In genomic region chr5:6825678-6826244, GRCh38 we compare ENCODE assay signal across 19 cellular contexts.
"Had no signal": no experiment of that assay in that cellular context is flagged by ENCODE, and none has a peak within 500 bp of the region (broad histone marks: within the 10 kb centered on the region; RNA-seq: fewer than 3 reads in every experiment).

No MANE protein-coding gene starts in this region.

- H3K27me3 ChIP-seq: SJSA1 had no signal

- H3K27ac ChIP-seq: SJSA1, SK-N-MC had no signal

- ATAC-seq: Panc1, PC-3, Right ventricle myocardium inferior had no signal

- H3K36me3 ChIP-seq: SJSA1 had no signal

- DNase-seq: KBM-7, NCI-H1092, NCI-H1105 treated with DMSO at 0.1 percent for 48 hours, NCI-H1417 treated with DMSO at 0.1 percent for 48 hours, NCI-H146, NCI-H1694 treated with DMSO at 0.1 percent for 48 hours, NCI-H1930, NCI-H2081, NCI-H2107, NCI-H2227 treated with DMSO at 0.1 percent for 48 hours, NCI-H524, NCI-H526 treated with DMSO at 0.1 percent for 48 hours, NCI-H748 treated with DMSO at 0.1 percent for 48 hours, PC-3, SHP77 treated with DMSO at 0.1 percent for 48 hours had no signal

- H3K4me3 ChIP-seq: SJSA1, SK-N-MC had no signal

- H3K9me3 ChIP-seq: SJSA1 had no signal

- H3K4me1 ChIP-seq: SJSA1 had no signal
